31 cellular contexts compared by ENCODE assay signal in the genomic region with DNA sequence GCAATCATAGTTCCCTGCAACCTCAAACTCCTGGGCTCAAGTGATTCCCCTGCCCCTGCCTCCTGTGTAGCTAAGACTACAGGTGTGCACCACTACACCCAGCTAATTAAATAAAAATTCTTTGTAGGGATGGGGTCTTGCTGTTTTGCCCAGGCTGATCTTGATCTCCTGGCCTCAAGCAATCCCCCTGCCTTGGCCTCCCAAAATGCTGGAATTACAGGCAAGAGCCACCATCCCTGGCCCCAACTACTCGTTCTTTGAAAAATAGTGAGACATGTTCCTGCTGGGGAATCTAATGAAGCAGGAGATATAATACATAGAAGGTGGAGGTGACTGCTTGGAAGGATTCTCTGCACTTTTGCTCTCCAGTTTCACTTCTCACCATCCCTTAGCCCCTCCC. TPM values are rescaled to one million over a fixed set of nuclear protein-coding genes. Genes with fewer than 3 reads are reported as not detected.
"Had no signal": no experiment of that assay in that cellular context is flagged by ENCODE, and none has a peak within 500 bp of the region (broad histone marks: within the 10 kb centered on the region; RNA-seq: fewer than 3 reads in every experiment).

No MANE protein-coding gene starts in this region.

- H3K4me1 Mint-ChIP-seq: central memory CD8-positive, alpha-beta T cell; mesothelial cell of epicardium; naive B cell; stimulated activated memory B cell treated with anti-CD40 and anti-IgM and Interleukin-4, amounts not matched to agents 10 μg/mL and 1 μg/mL and 100 μg/mL, for 72 hours had no signal

- H3K4me3 ChIP-seq: coronary artery, gastrocnemius medialis, lung, mucosa of descending colon, prostate gland, skin epidermis, spleen, transverse colon had no signal

- H3K27ac Mint-ChIP-seq: memory B cell; mesothelial cell of epicardium; naive B cell; natural killer cell treated with Interleukin-12 subunit alpha and Interleukin-12 subunit beta and Interleukin-15 and Interleukin-18, amount 100 ng/mL, for 72 hours; stimulated activated memory B cell treated with anti-CD40 and anti-IgM and Interleukin-4, amounts not matched to agents 10 μg/mL and 1 μg/mL and 100 μg/mL, for 72 hours had no signal

- H3K36me3 Mint-ChIP-seq: memory B cell; mesothelial cell of epicardium; natural killer cell treated with Interleukin-12 subunit alpha and Interleukin-12 subunit beta and Interleukin-15 and Interleukin-18, amount 100 ng/mL, for 72 hours; stimulated activated memory B cell treated with anti-CD40 and anti-IgM and Interleukin-4, amounts not matched to agents 10 μg/mL and 1 μg/mL and 100 μg/mL, for 72 hours had no signal

- H3K27ac ChIP-seq: coronary artery, epithelial cell of prostate, gastrocnemius medialis, neutrophil, parathyroid adenoma, prostate gland, skin epidermis, spleen, transverse colon had no signal

- H3K27me3 ChIP-seq: gastrocnemius medialis, spleen, transverse colon had no signal

- H3K4me3 Mint-ChIP-seq: central memory CD8-positive, alpha-beta T cell; memory B cell; mesothelial cell of epicardium; natural killer cell treated with Interleukin-12 subunit alpha and Interleukin-12 subunit beta and Interleukin-15 and Interleukin-18, amount 100 ng/mL, for 72 hours; neural crest cell; stimulated activated memory B cell treated with anti-CD40 and anti-IgM and Interleukin-4, amounts not matched to agents 10 μg/mL and 1 μg/mL and 100 μg/mL, for 72 hours had no signal

- H3K9me3 ChIP-seq: gastrocnemius medialis, mucosa of descending colon, neutrophil, prostate gland, spleen, transverse colon had no signal

- H3K4me1 ChIP-seq: gastrocnemius medialis, parathyroid adenoma, prostate gland, spleen, transverse colon had no signal

- H3K36me3 ChIP-seq: gastrocnemius medialis, neutrophil, prostate gland, spleen, transverse colon had no signal

- DNase-seq: dermis blood vessel endothelial cell; effector CD4-positive, alpha-beta T cell; foreskin fibroblast; gastrocnemius medialis; mucosa of descending colon; naive B cell; right cardiac atrium; spleen; stimulated activated CD4-positive, alpha-beta T cell treated with anti-CD3 and anti-CD28 coated beads, Interleukin-4, amount 100 ng/mL, for 4 hours; stimulated activated naive CD8-positive, alpha-beta T cell treated with anti-CD3 and anti-CD28 coated beads, Interleukin-15, Interleukin-2, amounts not matched to agents 100 U/mL and 50 U/mL, for 24 hours; transverse colon had no signal

- ATAC-seq: esophagus mucosa; gastrocnemius medialis; left lobe of liver; mucosa of descending colon; natural killer cell treated with Interleukin-12 subunit alpha and Interleukin-12 subunit beta and Interleukin-15 and Interleukin-18, amount 100 ng/mL, for 72 hours; right cardiac atrium; stimulated activated memory B cell treated with anti-CD40 and anti-IgM and Interleukin-4, amounts not matched to agents 10 μg/mL and 1 μg/mL and 100 μg/mL, for 72 hours; stimulated activated naive CD8-positive, alpha-beta T cell treated with anti-CD3 and anti-CD28 coated beads, Interleukin-15, Interleukin-2, amounts not matched to agents 100 U/mL and 50 U/mL, for 24 hours had no signal

- H3K9me3 Mint-ChIP-seq: mesothelial cell of epicardium; natural killer cell treated with Interleukin-12 subunit alpha and Interleukin-12 subunit beta and Interleukin-15 and Interleukin-18, amount 100 ng/mL, for 72 hours had no signal

RNA-seq across cellular contexts. Expression of a gene that starts 40.1 kb away (rescaled TPM):
- total RNA-seq: chondrocyte; dermis blood vessel endothelial cell; esophagus mucosa; gastrocnemius medialis; glomerular endothelial cell; left lobe of liver; liver; lung; mesothelial cell of epicardium; mucosa of descending colon; natural killer cell treated with Interleukin-12 subunit alpha and Interleukin-12 subunit beta and Interleukin-15 and Interleukin-18, amount 100 ng/mL, for 72 hours; neural crest cell; omental fat pad; right cardiac atrium; spleen; transverse colon; urinary bladder had no signal
